ENCODE assay signal across 8 cellular contexts in genomic region chr20:46767127-46767761, GRCh38. TPM values are rescaled to one million over a fixed set of nuclear protein-coding genes. Genes with fewer than 3 reads are reported as not detected.
DNase-seq lines count a peak whose midpoint lies in the region; ATAC-seq and TF ChIP-seq lines count a peak whose summit lies in the region.

No MANE protein-coding gene starts in this region.

- no peaks in the 10 kb centered on the region for H3K4me1 Mint-ChIP-seq in CD8-positive, alpha-beta memory T cell

- H3K27ac Mint-ChIP-seq in CD8-positive, alpha-beta memory T cell, result no peak overlapping the region

- no peaks in the 10 kb centered on the region for H3K36me3 ChIP-seq in GM06990 (ENCODE audit: control insufficient read depth, insufficient read depth, low read length)
- no peaks in the 10 kb centered on the region for H3K36me3 ChIP-seq in adipocyte (ENCODE audit: control insufficient read depth, insufficient read depth, low read length, severe bottlenecking)
- H3K36me3 ChIP-seq in left lung, result no peaks in the 10 kb centered on the region
- H3K36me3 ChIP-seq in CD8-positive, alpha-beta memory T cell (ENCODE audit: insufficient read depth, low read length), result no peaks in the 10 kb centered on the region

- no peaks in the 10 kb centered on the region for H3K9me3 Mint-ChIP-seq in CD8-positive, alpha-beta memory T cell

- intact Hi-C loops in left lung (cut with DNase I), result loop anchor here in 1 of 2 donors (10.0 kb wide), 1 partner anchor 388 kb away; no protein-coding TSS in a partner anchor

- H3K4me3 Mint-ChIP-seq in CD8-positive, alpha-beta memory T cell, result no peak overlapping the region

- peaks cover 13 to 33% of the 10 kb centered on the region in 2 donors for H3K27me3 Mint-ChIP-seq in CD8-positive, alpha-beta memory T cell

- CTCF ChIA-PET in CD8-positive, alpha-beta memory T cell (lab: Charles Lee), result no interaction called here

- H3K9ac ChIP-seq in adipocyte (ENCODE audit: low read length), result no peak overlapping the region

- TF ChIP-seq CTCF in GM06990 (IDR thresholded peaks at IDR 0.05; ENCODE audit: insufficient read depth, low read length, poor library complexity, severe bottlenecking) (peak; percentile 81), left lung (IDR thresholded peaks at IDR 0.05) (peak; percentile 38 to 64)

- no peaks in the 10 kb centered on the region for H3K4me1 ChIP-seq in adipocyte (ENCODE audit: control insufficient read depth, insufficient read depth, low read length)
- no peaks in the 10 kb centered on the region for H3K4me1 ChIP-seq in left lung
- no peaks in the 10 kb centered on the region for H3K4me1 ChIP-seq in CD8-positive, alpha-beta memory T cell (ENCODE audit: insufficient read depth, low read length)

- H3K9me3 ChIP-seq in adipocyte (ENCODE audit: control insufficient read depth, low read length) (no peaks in the 10 kb centered on the region), left lung (no peaks in the 10 kb centered on the region)
- no peaks in the 10 kb centered on the region for H3K9me3 ChIP-seq in CD8-positive, alpha-beta memory T cell (ENCODE audit: low read length)

- H3K27me3 ChIP-seq in GM06990 (replicated peaks; ENCODE audit: control insufficient read depth, insufficient read depth, low read length) (no peaks in the 10 kb centered on the region), adipocyte (replicated peaks; ENCODE audit: control insufficient read depth, insufficient read depth, low read length) (peaks cover 42% of the 10 kb centered on the region), left lung (peaks cover 0 to 26% of the 10 kb centered on the region in 2 donors)
- peaks cover 4% of the 10 kb centered on the region for H3K27me3 ChIP-seq in CD8-positive, alpha-beta memory T cell (ENCODE audit: insufficient read depth, low read length, poor library complexity, severe bottlenecking)

- DNase-seq in AG08395 (ENCODE audit: low spot score) (peak; percentile 50), GM06990 (ENCODE audit: extremely low read depth, insufficient read length) (no peak), NCI-H1694 treated with DMSO at 0.1 percent for 48 hours (lab: John Stamatoyannopoulos, UW) (peak; percentile 20), adipocyte (ENCODE audit: low read depth) (peak; percentile 63), left lung (no peak)
- no peak for DNase-seq in CD8-positive, alpha-beta memory T cell

- no peak overlapping the region for H3K27ac ChIP-seq in left lung
- H3K27ac ChIP-seq in CD8-positive, alpha-beta memory T cell (ENCODE audit: low read depth, low read length), result no peak overlapping the region

- no peaks in the 10 kb centered on the region for H3K36me3 Mint-ChIP-seq in CD8-positive, alpha-beta memory T cell

- POLR2A ChIA-PET in CD8-positive, alpha-beta memory T cell (lab: Charles Lee), result no interaction called here

- H3K4me3 ChIP-seq in GM06990 (replicated peaks; ENCODE audit: low read depth, low read length) (no peak overlapping the region), adipocyte (ENCODE audit: low read length) (no peak overlapping the region), left lung (no peak overlapping the region)
- no peak overlapping the region for H3K4me3 ChIP-seq in CD8-positive, alpha-beta memory T cell (ENCODE audit: low read length)

- ATAC-seq in left lung, result peak; percentile 62
- no peak for ATAC-seq in GM21515 (IDR thresholded peaks at IDR 0.05; ENCODE audit: unreplicated experiment)
- ATAC-seq in HG03196 (IDR thresholded peaks at IDR 0.05; ENCODE audit: unreplicated experiment), result no peak

RNA-seq across cellular contexts. Expression of gene SLC2A10, which starts 57.8 kb away (rescaled TPM):
- 10 to 100 TPM; 12.9 to 26.1 TPM for total RNA-seq in left lung
- total RNA-seq in CD8-positive, alpha-beta memory T cell, result not detected
- 0.05 TPM for polyA plus RNA-seq in CD8-positive, alpha-beta memory T cell

Comparison
In these comparisons a context has a peak if more than half of its experiments do, and no peak if none do; other contexts are left out.
1. DNase-seq: peak in AG08395 (single experiment), NCI-H1694 treated with DMSO at 0.1 percent for 48 hours (single experiment) and adipocyte (single experiment); none in GM06990 (single experiment), left lung (0 of 2) and CD8-positive, alpha-beta memory T cell (0 of 5).
2. RNA of gene SLC2A10, which starts 57.8 kb away (total RNA-seq): 12.9 to 26.1 TPM in left lung; not detected in CD8-positive, alpha-beta memory T cell; every median in the first group is over 10 times any median in the second.